In the genomic region with DNA sequence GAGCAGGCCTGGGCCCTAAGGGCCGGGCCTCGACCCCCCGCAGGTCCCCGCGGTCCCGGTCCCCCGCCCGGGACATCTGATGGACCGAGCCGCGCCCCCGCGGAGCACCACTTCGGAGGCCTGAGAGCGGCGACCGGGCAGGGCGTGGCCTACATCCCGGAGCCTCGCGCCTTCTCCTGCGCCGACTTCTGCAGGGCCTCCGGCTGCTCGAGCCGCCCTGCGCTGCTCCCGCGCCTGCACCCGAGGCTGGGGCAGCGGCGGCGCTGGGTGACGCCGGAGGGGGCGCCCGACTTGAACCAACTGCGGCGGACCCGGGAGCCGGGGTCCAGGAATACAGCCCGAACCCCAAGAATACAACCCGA, we compare ENCODE assay signal across 8 cellular contexts. TPM values are rescaled to one million over a fixed set of nuclear protein-coding genes. Genes with fewer than 3 reads are reported as not detected.
A peak's percentile ranks its signal among the peaks of the same experiment; 100 is the strongest.
DNase-seq lines count a peak whose midpoint lies in the region; ATAC-seq, FAIRE-seq and TF ChIP-seq lines count a peak whose summit lies in the region.

No MANE protein-coding gene starts in this region.

- POLR2A ChIA-PET in H1 (lab: Charles Lee; ENCODE audit: partially characterized antibody) = no interaction called here

- in situ Hi-C loops in HAP-1 (cut with MboI; ENCODE audit: low sequenced_read_pairs) = no loop called here

- no peak for TF ChIP-seq CTCF in H1 (IDR thresholded peaks at IDR 0.05; ENCODE audit: control extremely low read depth in 1 of 3, insufficient read depth in 1 of 3, low read depth in 1 of 3, low read length in 3 of 3)
- no peak for TF ChIP-seq CTCF in psoas muscle (IDR thresholded peaks at IDR 0.05)

- H3K36me3 ChIP-seq in H1 (ENCODE audit: control insufficient read depth in 2 of 4, insufficient read depth in 4 of 4, low read length in 3 of 4) (no peaks in the 10 kb centered on the region), psoas muscle (ENCODE audit: insufficient read depth in 1 of 2, low read depth in 1 of 2) (no peaks in the 10 kb centered on the region), HAP-1 (replicated peaks) (no peaks in the 10 kb centered on the region)

- no peak overlapping the region for H4K5ac ChIP-seq in H1 (ENCODE audit: insufficient read length, low read depth, low read length)

- H3K4ac ChIP-seq in H1 (replicated peaks; ENCODE audit: insufficient read length, low read depth, low read length) = no peak overlapping the region

- H3K56ac ChIP-seq in H1 (replicated peaks; ENCODE audit: insufficient read length, low read depth, low read length) = no peak overlapping the region

- H4K20me1 ChIP-seq in H1 (replicated peaks in 1 of 2; ENCODE audit: control insufficient read depth in 1 of 2, insufficient read depth in 2 of 2, low read length in 2 of 2) = no peaks in the 10 kb centered on the region

- no peak overlapping the region for H2BK5ac ChIP-seq in H1 (ENCODE audit: low read depth, low read length)

- TF ChIP-seq POLR2A in H1 (IDR thresholded peaks at IDR 0.05; ENCODE audit: control extremely low read depth in 1 of 2, low read depth in 2 of 2, low read length in 2 of 2) = no peak

- H4K91ac ChIP-seq in H1 (replicated peaks; ENCODE audit: insufficient read length, low read length) = no peak overlapping the region

- no peak overlapping the region; the same call in 1 of the 2 replicates for H2AFZ ChIP-seq in H1 (ENCODE audit: low read length)

- TF ChIP-seq RAD21 in H1 (IDR thresholded peaks at IDR 0.05 in 1 of 2, conservative IDR thresholded peaks at IDR 0.05 in 1 of 2; ENCODE audit: low read depth in 2 of 2, low read length in 2 of 2) = no peak

- H2BK120ac ChIP-seq in H1 (replicated peaks; ENCODE audit: low read depth, low read length) = no peak overlapping the region

- H2AK5ac ChIP-seq in H1 (ENCODE audit: low read depth, low read length) = no peak overlapping the region

- no peak overlapping the region for H4K8ac ChIP-seq in H1 (ENCODE audit: extremely low read depth, insufficient read depth, low read length)

- H3K27ac ChIP-seq in H1 (ENCODE audit: low read depth, low read length) (no peak overlapping the region), psoas muscle (no peak overlapping the region)

- H3K23ac ChIP-seq in H1 (ENCODE audit: insufficient read length) = no peak overlapping the region

- FAIRE-seq in H1 (lab: Jason Lieb, UNC) = no peak

- H3K18ac ChIP-seq in H1 (ENCODE audit: extremely low read depth, low read length) = no peak overlapping the region

- no peaks in the 10 kb centered on the region for H3K23me2 ChIP-seq in H1 (ENCODE audit: low read depth, low read length)

- no peak overlapping the region for H3K9ac ChIP-seq in H1 (replicated peaks in 1 of 4; ENCODE audit: extremely low read depth in 1 of 4, low read depth in 3 of 4, low read length in 3 of 4)

- peaks cover 4 to 9% of the 10 kb centered on the region in 2 experiments; a peak in 2 of 4 replicates for H3K9me3 ChIP-seq in H1 (ENCODE audit: insufficient read depth in 2 of 2, low read depth in 1 of 2, low read length in 1 of 2)
- peaks cover 4% of the 10 kb centered on the region for H3K9me3 ChIP-seq in psoas muscle
- H3K9me3 ChIP-seq in HAP-1 = 0 out of 2 replicates have a peak, but pooled peaks cover 4% of the 10 kb centered on the region

- H3K14ac ChIP-seq in H1 (ENCODE audit: insufficient read length) = no peak overlapping the region

- H3K79me2 ChIP-seq in H1 (ENCODE audit: control insufficient read depth in 1 of 2, insufficient read depth in 2 of 2, low read length in 2 of 2) = no peaks in the 10 kb centered on the region

- no peak overlapping the region for H2BK15ac ChIP-seq in H1 (ENCODE audit: low read length)

- DNase-seq in CD1c-positive myeloid dendritic cell (ENCODE audit: extremely low spot score) (peak; percentile 17), H1 (ENCODE audit: low read depth in 1 of 2, low spot score in 2 of 2) (no peak), psoas muscle (peak; percentile 57 to 64), NCI-H226 (no peak), HUDEP-2 (lab: John Stamatoyannopoulos, UW; ENCODE audit: unreplicated experiment in 76 of 76) (no peak), NCI-H1417 treated with DMSO at 0.1 percent for 48 hours (lab: John Stamatoyannopoulos, UW) (no peak), HAP-1 (ENCODE audit: low spot score in 2 of 2) (no peak)
- peak; percentile 44 for DNase-seq in activated CD4-positive, CD25-positive, alpha-beta regulatory T cell treated with anti-CD3 and anti-CD28 coated beads, Interleukin-2, amount 50 U/mL, for 72 hours

- 73% methylated on average over 29 of the region's 43 CpGs; no CpG with 5 or more reads in 1 of the 2 experiments for WGBS in H1 (ENCODE audit: extremely low coverage in 1 of 2, insufficient coverage in 1 of 2, insufficient read length in 1 of 2, insufficient replicate concordance in 2 of 2, low coverage in 1 of 2, low lambda C conversion rate in 2 of 2, missing lambda C conversion rate in 1 of 2), 2 experiments
- WGBS in psoas muscle, 3 donors = 1 to 4% (median 4%) methylated on average over 30 to 43 of the region's 43 CpGs

- H3K79me1 ChIP-seq in H1 (ENCODE audit: low read depth, low read length) = no peaks in the 10 kb centered on the region

- peaks cover 0 to 4% (median 0%) of the 10 kb centered on the region in 4 experiments; a peak in 3 of 7 replicates for H3K27me3 ChIP-seq in H1 (replicated peaks in 1 of 4; ENCODE audit: control insufficient read depth in 3 of 4, extremely low read depth in 1 of 4, insufficient read depth in 3 of 4, low read length in 3 of 4)
- peaks cover 0 to 28% (median 0%) of the 10 kb centered on the region in 3 donors for H3K27me3 ChIP-seq in psoas muscle (ENCODE audit: insufficient read depth in 3 of 3, low read length in 2 of 3)
- no peaks in the 10 kb centered on the region; the same call in 1 of the 2 replicates for H3K27me3 ChIP-seq in HAP-1 (ENCODE audit: low read depth)

- CTCF ChIA-PET in H1 (lab: Charles Lee; ENCODE audit: partially characterized antibody) = interaction anchor here (0.7 to 1.8 kb wide), 8 partner anchors 14 to 161 kb away, joined by 3 to 9 read pairs (median 4); a partner anchor contains a TSS

- H3K4me2 ChIP-seq in H1 (ENCODE audit: insufficient read depth in 1 of 2, low read depth in 2 of 2, low read length in 2 of 2) = peak overlapping the region; percentile 31 to 34; a peak in 2 of 4 replicates

- ATAC-seq in psoas muscle = peak; percentile 34 to 73 (median 41)

- no peak for TF ChIP-seq EP300 in H1 (IDR thresholded peaks at IDR 0.05; ENCODE audit: borderline replicate concordance in 1 of 2, low read depth in 2 of 2, low read length in 2 of 2)

- H2BK20ac ChIP-seq in H1 (ENCODE audit: low read length) = no peak overlapping the region

- intact Hi-C loops in psoas muscle (cut with DNase I) = no loop called here

- no peak overlapping the region for H3K4me3 ChIP-seq in H1 (ENCODE audit: extremely low read depth in 1 of 4, insufficient read depth in 2 of 4, low read depth in 3 of 4, low read length in 4 of 4)
- H3K4me3 ChIP-seq in psoas muscle = peak overlapping the region; percentile 54
- H3K4me3 ChIP-seq in HAP-1 = no peak overlapping the region

- H3K4me1 ChIP-seq in H1 (replicated peaks in 1 of 4; ENCODE audit: control insufficient read depth in 3 of 4, insufficient read depth in 4 of 4, low read length in 3 of 4) (peaks cover 0 to 5% (median 0%) of the 10 kb centered on the region in 4 experiments; a peak in 2 of 7 replicates), psoas muscle (no peaks in the 10 kb centered on the region), HAP-1 (no peaks in the 10 kb centered on the region)

- no peak overlapping the region for H2BK12ac ChIP-seq in H1 (ENCODE audit: low read depth, low read length)

TF ChIP-seq in H1, 55 proteins besides CTCF, POLR2A, EP300 and RAD21 (continues in another document):
- TF ChIP-seq, protein P1, sequence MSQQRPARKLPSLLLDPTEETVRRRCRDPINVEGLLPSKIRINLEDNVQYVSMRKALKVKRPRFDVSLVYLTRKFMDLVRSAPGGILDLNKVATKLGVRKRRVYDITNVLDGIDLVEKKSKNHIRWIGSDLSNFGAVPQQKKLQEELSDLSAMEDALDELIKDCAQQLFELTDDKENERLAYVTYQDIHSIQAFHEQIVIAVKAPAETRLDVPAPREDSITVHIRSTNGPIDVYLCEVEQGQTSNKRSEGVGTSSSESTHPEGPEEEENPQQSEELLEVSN (IDR thresholded peaks at IDR 0.05) = 0 out of 2 replicates have a peak, but pooled peaks have one; percentile 37

RNA-seq across cellular contexts. Expression of a gene that starts 14.9 kb away (rescaled TPM):
- not detected in 2 replicates for total RNA-seq in H1 (2021; fragmentation: NEBNext Ultra II Directional; extraction: Animal tissue kit (Norgen Biotek cat#: 25700))
- not detected in 2 replicates for polyA plus RNA-seq in H1 (2011; rRNA removed)
- not detected for polyA plus RNA-seq in H1 (2011; cell fraction: cytosol; rRNA removed)
- polyA plus RNA-seq in H1 (2011; cell fraction: nucleus; rRNA removed) = not detected
- not detected in 4 replicates for polyA plus RNA-seq in H1 (2012, experiment 1 of 2)
- polyA plus RNA-seq in H1 (2012, experiment 2 of 2) = not detected
- not detected for polyA plus RNA-seq in H1 (2013, experiment 1 of 2)
- polyA plus RNA-seq in H1 (2013, experiment 2 of 2) = not detected
- polyA minus RNA-seq in H1 (2011; rRNA and poly(A)+ RNA removed) = not detected in 2 replicates
- not detected for polyA minus RNA-seq in H1 (2011; cell fraction: cytosol; rRNA and poly(A)+ RNA removed)
- not detected for polyA minus RNA-seq in H1 (2011; cell fraction: nucleus; rRNA and poly(A)+ RNA removed)
- total RNA-seq in psoas muscle = not detected
- under 1 TPM; 0.04 to 0.21 (median 0.09) TPM for polyA plus RNA-seq in psoas muscle

RNA-seq across cellular contexts. Expression of a gene that starts 44.6 kb away (rescaled TPM):
- total RNA-seq in H1 (2021; fragmentation: NEBNext Ultra II Directional; extraction: Animal tissue kit (Norgen Biotek cat#: 25700)) = 0.37 and 0.44 TPM in 2 replicates
- 0.14 and 0.30 TPM in 2 replicates for polyA plus RNA-seq in H1 (2011; rRNA removed)
- polyA plus RNA-seq in H1 (2011; cell fraction: cytosol; rRNA removed) = 0.18 TPM
- polyA plus RNA-seq in H1 (2011; cell fraction: nucleus; rRNA removed) = 0.40 TPM
- 0.08 to 0.13 TPM in 2 of 4 replicates, not detected in the others for polyA plus RNA-seq in H1 (2012, experiment 1 of 2)
- 0.10 TPM for polyA plus RNA-seq in H1 (2012, experiment 2 of 2)
- polyA plus RNA-seq in H1 (2013, experiment 1 of 2) = 0.02 TPM
- polyA plus RNA-seq in H1 (2013, experiment 2 of 2) = 0.07 TPM
- 0.32 and 0.41 TPM in 2 replicates for polyA minus RNA-seq in H1 (2011; rRNA and poly(A)+ RNA removed)
- polyA minus RNA-seq in H1 (2011; cell fraction: cytosol; rRNA and poly(A)+ RNA removed) = not detected
- polyA minus RNA-seq in H1 (2011; cell fraction: nucleus; rRNA and poly(A)+ RNA removed) = 0.20 TPM
- total RNA-seq in psoas muscle = 1 to 10 TPM in 2 of 4 donors, under 1 TPM in 2; 0.38 to 1.5 (median 0.74) TPM
- polyA plus RNA-seq in psoas muscle = under 1 TPM; 0.11 to 0.68 (median 0.26) TPM

RNA-seq across cellular contexts. Expression of a gene that starts 51.8 kb away (rescaled TPM):
- total RNA-seq in H1 (2021; fragmentation: NEBNext Ultra II Directional; extraction: Animal tissue kit (Norgen Biotek cat#: 25700)) = 2.0 and 2.4 TPM in 2 replicates
- 0.77 and 1.2 TPM in 2 replicates for polyA plus RNA-seq in H1 (2011; rRNA removed)
- 0.94 TPM for polyA plus RNA-seq in H1 (2011; cell fraction: cytosol; rRNA removed)
- polyA plus RNA-seq in H1 (2011; cell fraction: nucleus; rRNA removed) = 1.2 TPM
- 1.1 to 1.6 TPM (median 1.2 TPM) in 4 replicates for polyA plus RNA-seq in H1 (2012, experiment 1 of 2)
- 0.60 TPM for polyA plus RNA-seq in H1 (2012, experiment 2 of 2)
- polyA plus RNA-seq in H1 (2013, experiment 1 of 2) = 1.4 TPM
- 1.6 TPM for polyA plus RNA-seq in H1 (2013, experiment 2 of 2)
- polyA minus RNA-seq in H1 (2011; rRNA and poly(A)+ RNA removed) = 1.00 and 1.1 TPM in 2 replicates
- polyA minus RNA-seq in H1 (2011; cell fraction: cytosol; rRNA and poly(A)+ RNA removed) = 0.73 TPM
- polyA minus RNA-seq in H1 (2011; cell fraction: nucleus; rRNA and poly(A)+ RNA removed) = 2.2 TPM
- under 1 TPM; 0.07 to 0.86 (median 0.23) TPM for total RNA-seq in psoas muscle
- polyA plus RNA-seq in psoas muscle = under 1 TPM; 0.09 to 0.16 (median 0.13) TPM

Comparison
In these comparisons a context has a peak if more than half of its experiments do, and no peak if none do; other contexts are left out.
1. DNase-seq: peak in CD1c-positive myeloid dendritic cell (single experiment), activated CD4-positive, CD25-positive, alpha-beta regulatory T cell treated with anti-CD3 and anti-CD28 coated beads, Interleukin-2, amount 50 U/mL, for 72 hours (single experiment) and psoas muscle (2 of 2); none in H1 (0 of 2), NCI-H226 (single experiment), HUDEP-2 (0 of 76), NCI-H1417 treated with DMSO at 0.1 percent for 48 hours (single experiment) and HAP-1 (0 of 2).